In the genomic region with DNA sequence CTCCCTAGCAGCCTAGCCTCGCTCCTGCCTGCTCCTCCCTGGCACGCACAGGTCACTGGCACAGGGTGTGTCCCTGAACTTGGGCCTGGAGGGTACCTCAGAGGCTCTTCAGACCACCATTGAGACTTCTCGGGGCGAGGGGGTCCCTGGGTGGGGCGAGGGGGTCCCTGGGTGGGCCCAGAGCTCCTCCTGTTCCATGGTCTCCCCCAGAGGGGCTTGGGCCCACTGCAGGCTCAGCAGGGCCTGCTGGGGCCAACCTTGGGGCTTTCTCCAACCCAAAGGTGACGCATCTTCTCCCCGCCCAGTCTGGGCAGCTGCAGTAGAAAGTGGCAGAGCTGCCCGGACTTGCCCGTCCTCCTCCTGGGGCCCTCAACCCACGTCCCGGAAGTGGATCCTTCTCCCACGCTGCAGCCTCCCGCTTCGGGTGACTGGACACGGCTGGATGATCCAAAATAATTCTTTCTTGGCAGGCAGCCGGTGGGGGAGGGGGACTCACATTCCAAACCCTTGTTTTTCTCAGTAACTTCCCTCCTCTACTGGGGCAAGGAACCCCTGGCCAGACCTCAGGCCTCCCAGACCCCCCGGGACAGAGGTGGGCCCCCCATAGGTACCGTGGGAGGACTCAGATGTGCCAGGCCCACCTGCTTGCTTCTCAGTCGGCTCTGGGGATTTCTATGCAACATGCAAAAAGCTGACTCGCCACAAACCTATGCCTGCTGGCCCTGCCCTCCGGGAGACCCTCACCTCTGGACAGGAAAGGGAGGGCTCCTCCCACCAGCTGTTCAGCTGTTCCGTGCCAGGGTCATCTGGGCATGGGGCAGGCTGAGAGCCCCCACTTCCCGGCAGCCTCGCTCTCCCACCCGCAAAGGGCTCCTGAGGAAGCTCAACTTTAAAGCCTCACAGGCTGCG, we compare ENCODE assay signal across 7 cellular contexts. TPM values are rescaled to one million over a fixed set of nuclear protein-coding genes. Genes with fewer than 3 reads are reported as not detected.
DNase-seq lines count a peak whose midpoint lies in the region; ATAC-seq and TF ChIP-seq lines count a peak whose summit lies in the region.

No MANE protein-coding gene starts in this region.

- H3K27ac Mint-ChIP-seq in stimulated activated naive CD8-positive, alpha-beta T cell treated with anti-CD3 and anti-CD28 coated beads, Interleukin-15, amount 100 ng/mL, for 72 hours, result peak overlapping the region in 1 of 2 donors; percentile 86

- H3K9me3 Mint-ChIP-seq in stimulated activated naive CD8-positive, alpha-beta T cell treated with anti-CD3 and anti-CD28 coated beads, Interleukin-15, amount 100 ng/mL, for 72 hours, result no peaks in the 10 kb centered on the region

- H3K9me3 ChIP-seq in HUES6 (ENCODE audit: control insufficient read depth, insufficient read depth, low read depth, low read length), result no peaks in the 10 kb centered on the region
- no peaks in the 10 kb centered on the region for H3K9me3 ChIP-seq in RWPE2 (ENCODE audit: severe bottlenecking)
- no peaks in the 10 kb centered on the region for H3K9me3 ChIP-seq in left lung

- intact Hi-C loops in left lung (cut with DNase I), result no loop called here

- H3K4me1 ChIP-seq in HUES6 (ENCODE audit: control insufficient read depth, insufficient read depth, low read length) (peaks cover 45% of the 10 kb centered on the region), RWPE2 (ENCODE audit: insufficient read depth, poor library complexity, severe bottlenecking) (peaks cover 45% of the 10 kb centered on the region), left lung (peaks cover 66 to 72% of the 10 kb centered on the region in 2 donors)

- H3K4me3 Mint-ChIP-seq in stimulated activated naive CD8-positive, alpha-beta T cell treated with anti-CD3 and anti-CD28 coated beads, Interleukin-15, amount 100 ng/mL, for 72 hours, result peak overlapping the region; percentile 73 to 80

- H3K27ac ChIP-seq in HUES6 (ENCODE audit: low read depth, low read length) (no peak overlapping the region), RWPE2 (ENCODE audit: poor library complexity, severe bottlenecking) (peak overlapping the region; percentile 99), left lung (peak overlapping the region; percentile 92 to 93)

- H3K4me3 ChIP-seq in HUES6 (ENCODE audit: low read depth, low read length) (peak overlapping the region; percentile 81), RWPE2 (ENCODE audit: severe bottlenecking) (peak overlapping the region; percentile 94), left lung (peak overlapping the region; percentile 85)

- H3K36me3 ChIP-seq in HUES6 (ENCODE audit: control insufficient read depth, insufficient read depth, low read length) (no peaks in the 10 kb centered on the region), RWPE2 (ENCODE audit: low read depth) (peaks cover 11% of the 10 kb centered on the region), left lung (peaks cover 0 to 3% of the 10 kb centered on the region in 2 donors)

- peak; percentile 88 for DNase-seq in GM04503 (ENCODE audit: low read depth)
- peak; percentile 99 for DNase-seq in RWPE2 (ENCODE audit: low spot score)
- peak; percentile 96 for DNase-seq in dedifferentiated amniotic fluid mesenchymal stem cell (ENCODE audit: extremely low spot score)
- DNase-seq in left lung, result peak; percentile 92 to 93
- DNase-seq in stimulated activated naive CD8-positive, alpha-beta T cell treated with anti-CD3 and anti-CD28 coated beads, Interleukin-15, amount 100 ng/mL, for 72 hours, result no peak
- no peak for DNase-seq in ecto neural progenitor cell (ENCODE audit: low spot score)

- peak; percentile 63 for ATAC-seq in RWPE2 (ENCODE audit: low read depth)
- ATAC-seq in left lung, result peak; percentile 62
- ATAC-seq in stimulated activated naive CD8-positive, alpha-beta T cell treated with anti-CD3 and anti-CD28 coated beads, Interleukin-15, amount 100 ng/mL, for 72 hours, result no peak

- peaks cover 52% of the 10 kb centered on the region for H3K4me1 Mint-ChIP-seq in stimulated activated naive CD8-positive, alpha-beta T cell treated with anti-CD3 and anti-CD28 coated beads, Interleukin-15, amount 100 ng/mL, for 72 hours

- H3K27me3 Mint-ChIP-seq in stimulated activated naive CD8-positive, alpha-beta T cell treated with anti-CD3 and anti-CD28 coated beads, Interleukin-15, amount 100 ng/mL, for 72 hours, result peaks cover 63% of the 10 kb centered on the region

- H3K27me3 ChIP-seq in HUES6 (ENCODE audit: control insufficient read depth, insufficient read depth, low read length) (no peaks in the 10 kb centered on the region), RWPE2 (ENCODE audit: insufficient read depth, poor library complexity, severe bottlenecking) (no peaks in the 10 kb centered on the region), left lung (peaks cover 0 to 27% of the 10 kb centered on the region in 2 donors)

- peak overlapping the region; percentile 22 for H3K9ac ChIP-seq in HUES6 (ENCODE audit: low read length)

- TF ChIP-seq CTCF in RWPE2 (IDR thresholded peaks at IDR 0.05; ENCODE audit: poor library complexity, severe bottlenecking) (no peak), left lung (IDR thresholded peaks at IDR 0.05) (no peak)

RNA-seq across cellular contexts. Expression of gene PLXNB2, which starts 1.5 kb away (rescaled TPM):
- 100 to 1,000 TPM; 237 to 391 TPM for total RNA-seq in left lung

RNA-seq across cellular contexts. Expression of gene DENND6B, which starts 20.9 kb away (rescaled TPM):
- total RNA-seq in left lung, result 1 to 10 TPM; 7.3 to 8.2 TPM

RNA-seq across cellular contexts. Expression of gene MAPK11, which starts 35.7 kb away (rescaled TPM):
- total RNA-seq in left lung, result 10 to 100 TPM; 10.3 to 15.1 TPM

RNA-seq across cellular contexts. Expression of gene PPP6R2, which starts 37.2 kb away (rescaled TPM):
- 10 to 100 TPM; 41.5 to 53.0 TPM for total RNA-seq in left lung

RNA-seq across cellular contexts. Expression of gene MAPK12, which starts 44.4 kb away (rescaled TPM):
- total RNA-seq in left lung, result 10 to 100 TPM; 11.6 to 14.6 TPM

Comparison
In these comparisons a context has a peak if more than half of its experiments do, and no peak if none do; other contexts are left out.
1. DNase-seq: peak in GM04503 (single experiment), RWPE2 (single experiment), dedifferentiated amniotic fluid mesenchymal stem cell (single experiment) and left lung (2 of 2); none in stimulated activated naive CD8-positive, alpha-beta T cell treated with anti-CD3 and anti-CD28 coated beads, Interleukin-15, amount 100 ng/mL, for 72 hours (0 of 2) and ecto neural progenitor cell (single experiment).
2. Peak in every context shown above with its lines, with median percentiles within 50 percentile points of each other: H3K4me3 ChIP-seq.